In the genomic region with DNA sequence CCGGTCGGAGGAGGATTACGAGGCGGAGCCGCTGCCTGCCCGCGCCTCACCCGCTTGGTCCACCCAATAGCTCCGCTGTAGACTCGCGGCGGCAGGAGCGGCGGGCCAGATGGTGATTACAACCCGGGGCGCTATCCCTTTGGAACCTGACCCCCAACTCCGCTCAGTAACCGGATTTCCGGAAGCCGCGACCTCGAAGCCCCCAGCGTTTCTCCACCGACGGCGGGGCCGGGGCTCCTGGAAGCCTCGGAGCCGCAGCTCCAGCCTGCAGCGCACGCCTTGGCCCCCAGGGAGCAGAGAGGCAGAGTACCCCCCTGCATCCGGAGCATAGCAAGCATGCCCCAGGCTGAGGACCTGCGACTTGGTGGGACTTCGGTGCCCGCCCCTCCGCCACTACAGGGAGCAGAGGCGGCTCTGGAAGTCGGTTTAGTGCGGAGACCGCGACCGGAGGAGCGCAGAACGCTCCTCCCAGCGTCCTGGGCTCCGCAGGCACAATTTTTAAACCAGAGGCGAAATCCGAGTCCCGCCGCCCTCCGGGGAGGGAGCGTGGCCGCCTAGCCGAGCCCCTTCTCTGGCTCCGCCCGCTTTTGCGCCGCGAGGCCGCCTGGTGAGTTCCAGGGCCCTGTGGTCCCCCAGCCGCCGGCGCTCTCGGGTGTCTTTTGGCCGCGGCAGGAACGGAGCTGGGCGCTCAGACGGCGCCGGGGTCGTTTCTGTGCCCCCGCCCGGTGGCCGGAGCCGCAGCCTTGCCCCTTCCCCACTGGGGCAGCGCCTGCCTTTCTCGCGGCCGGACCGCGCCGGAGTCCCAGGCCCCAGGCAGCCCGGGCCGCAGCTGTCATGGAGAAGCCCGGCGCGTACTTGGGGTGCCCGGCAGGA, we compare ENCODE assay signal across 8 cellular contexts. TPM values are rescaled to one million over a fixed set of nuclear protein-coding genes. Genes with fewer than 3 reads are reported as not detected.
DNase-seq lines count a peak whose midpoint lies in the region; ATAC-seq and TF ChIP-seq lines count a peak whose summit lies in the region.

No MANE protein-coding gene starts in this region.

- H3K4me3 ChIP-seq in AG04450 (ENCODE audit: low read depth, low read length) (peak overlapping the region; percentile 47), HAP-1 (peak overlapping the region; percentile 35), neural cell (ENCODE audit: low read length) (peak overlapping the region; percentile 65)

- H3K4me2 ChIP-seq in neural cell (ENCODE audit: low read length) = no peak overlapping the region

- POLR2A ChIA-PET in AG04450 (lab: Yijun Ruan, JAX) = interaction anchor here (1.9 kb wide), 1 partner anchor 29 kb away, joined by 10 read pairs; the partner anchor contains the start of gene BMS1

- H3K4me1 ChIP-seq in HAP-1 = peaks cover 4% of the 10 kb centered on the region

- H3K27ac ChIP-seq in AG04450 (ENCODE audit: low read depth, low read length) (no peak overlapping the region), neural cell (ENCODE audit: low read length) (no peak overlapping the region)

- TF ChIP-seq RAD21 in neural cell (conservative IDR thresholded peaks at IDR 0.05) = no peak

- CTCF ChIA-PET in AG04450 (lab: Charles Lee) = interaction anchor here (1.8 to 2.4 kb wide), 4 partner anchors 12 to 351 kb away, joined by 5 to 15 read pairs (median 10); partner anchors contain the start of gene BMS1
- CTCF ChIA-PET in activated CD8-positive, alpha-beta memory T cell treated with anti-CD3 and anti-CD28 coated beads, Interleukin-2, amount 10 ng/mL, durations not matched to agents 7 days and 5 days (lab: Charles Lee) = interaction anchor here (1.2 to 3.4 kb wide), 3 partner anchors 10 to 351 kb away, joined by 5 to 9 read pairs (median 9); partner anchors contain the start of gene BMS1

- no peak for TF ChIP-seq EP300 in neural cell (conservative IDR thresholded peaks at IDR 0.05; ENCODE audit: poor library complexity, severe bottlenecking)

- H3K79me2 ChIP-seq in neural cell (replicated peaks; ENCODE audit: insufficient read depth, low read length) = no peaks in the 10 kb centered on the region

- peak overlapping the region; percentile 52 for H3K4me3 Mint-ChIP-seq in activated CD8-positive, alpha-beta memory T cell treated with anti-CD3 and anti-CD28 coated beads, Interleukin-2, amount 10 ng/mL, durations not matched to agents 7 days and 5 days

- H3K9me3 Mint-ChIP-seq in activated CD8-positive, alpha-beta memory T cell treated with anti-CD3 and anti-CD28 coated beads, Interleukin-2, amount 10 ng/mL, durations not matched to agents 7 days and 5 days (ENCODE audit: low read depth) = no peaks in the 10 kb centered on the region

- H3K4me1 Mint-ChIP-seq in activated CD8-positive, alpha-beta memory T cell treated with anti-CD3 and anti-CD28 coated beads, Interleukin-2, amount 10 ng/mL, durations not matched to agents 7 days and 5 days = peaks cover 7% of the 10 kb centered on the region

- peaks cover 57% of the 10 kb centered on the region for H3K27me3 Mint-ChIP-seq in activated CD8-positive, alpha-beta memory T cell treated with anti-CD3 and anti-CD28 coated beads, Interleukin-2, amount 10 ng/mL, durations not matched to agents 7 days and 5 days

- H3K36me3 ChIP-seq in HAP-1 (replicated peaks) = no peaks in the 10 kb centered on the region
- no peaks in the 10 kb centered on the region for H3K36me3 ChIP-seq in neural cell (ENCODE audit: insufficient read depth, low read length)

- H3K9me3 ChIP-seq in AG04450 (ENCODE audit: control insufficient read depth, insufficient read depth, low read length) (peaks cover 12% of the 10 kb centered on the region; the same call in 1 of the 2 replicates), HAP-1 (no peaks in the 10 kb centered on the region), neural cell (ENCODE audit: low read length) (no peaks in the 10 kb centered on the region)

- no peaks in the 10 kb centered on the region for H3F3A ChIP-seq in neural cell (ENCODE audit: insufficient read depth, low read length, poor library complexity, severe bottlenecking)

- no peaks in the 10 kb centered on the region for H3K9me2 ChIP-seq in neural cell (ENCODE audit: insufficient read depth, low read length)

- H3K36me3 Mint-ChIP-seq in activated CD8-positive, alpha-beta memory T cell treated with anti-CD3 and anti-CD28 coated beads, Interleukin-2, amount 10 ng/mL, durations not matched to agents 7 days and 5 days = peaks cover 1% of the 10 kb centered on the region

- TF ChIP-seq CTCF in AG04450 (IDR thresholded peaks at IDR 0.05; ENCODE audit: low read depth, low read length) (0 out of 2 replicates have a peak, but pooled peaks have one; percentile 3), neural cell (IDR thresholded peaks at IDR 0.05; ENCODE audit: poor library complexity, severe bottlenecking) (no peak)

- DNase-seq in AG04450 (ENCODE audit: low read depth, low spot score) = no peak
- DNase-seq in HAP-1 (ENCODE audit: low spot score in 2 of 2) = peak; percentile 10 to 63
- no peak for DNase-seq in activated CD8-positive, alpha-beta memory T cell treated with anti-CD3 and anti-CD28 coated beads, Interleukin-2, amount 10 ng/mL, durations not matched to agents 7 days and 5 days
- peak; percentile 10 for DNase-seq in fibroblast of gingiva (ENCODE audit: low read depth)
- no peak for DNase-seq in NCI-H226
- DNase-seq in NCI-H1694 treated with DMSO at 0.1 percent for 48 hours (lab: John Stamatoyannopoulos, UW) = no peak

- no peaks in the 10 kb centered on the region for H4K20me1 ChIP-seq in neural cell (ENCODE audit: insufficient read depth)

- in situ Hi-C loops in HAP-1 (cut with MboI; ENCODE audit: low sequenced_read_pairs) = no loop called here

- ATAC-seq in activated CD8-positive, alpha-beta memory T cell treated with anti-CD3 and anti-CD28 coated beads, Interleukin-2, amount 10 ng/mL, durations not matched to agents 7 days and 5 days = peak; percentile 67
- no peak for ATAC-seq in GM21717 (IDR thresholded peaks at IDR 0.05; ENCODE audit: unreplicated experiment)

- no peak overlapping the region for H3K27ac Mint-ChIP-seq in activated CD8-positive, alpha-beta memory T cell treated with anti-CD3 and anti-CD28 coated beads, Interleukin-2, amount 10 ng/mL, durations not matched to agents 7 days and 5 days

- no peak overlapping the region for H2AFZ ChIP-seq in neural cell (ENCODE audit: low read depth, low read length)

- H3K27me3 ChIP-seq in AG04450 (ENCODE audit: control insufficient read depth, insufficient read depth, low read length) (peaks cover 37% of the 10 kb centered on the region), HAP-1 (ENCODE audit: low read depth) (no peaks in the 10 kb centered on the region), neural cell (ENCODE audit: insufficient read depth, low read depth, low read length) (peaks cover 54% of the 10 kb centered on the region)

- peak overlapping the region; percentile 14 for H3K9ac ChIP-seq in neural cell (ENCODE audit: low read length)

TF ChIP-seq in neural cell, 6 proteins besides CTCF, POLR2A, EP300 and RAD21:
- TF ChIP-seq REST (IDR thresholded peaks at IDR 0.05; ENCODE audit: borderline replicate concordance) = no peak
- TF ChIP-seq EZH2 (IDR thresholded peaks at IDR 0.05; ENCODE audit: borderline replicate concordance, insufficient read depth, low read length, poor library complexity, severe bottlenecking) = peak; percentile 63
TF ChIP-seq in neural cell: peak in this region for 1.

RNA-seq across cellular contexts. Expression of gene BMS1, which starts 28.2 kb away (rescaled TPM):
- polyA plus RNA-seq in AG04450 (2011; rRNA removed) = 7.4 and 8.8 TPM in 2 replicates
- 8.9 and 10.3 TPM in 2 replicates for polyA minus RNA-seq in AG04450 (2011; rRNA and poly(A)+ RNA removed)
- total RNA-seq in activated CD8-positive, alpha-beta memory T cell treated with anti-CD3 and anti-CD28 coated beads, Interleukin-2, amount 10 ng/mL, durations not matched to agents 7 days and 5 days = 10 to 100 TPM; 17.4 to 24.0 TPM
- polyA plus RNA-seq in neural cell = 7.7 and 8.5 TPM in 2 replicates
- polyA minus RNA-seq in neural cell = 17.3 and 19.1 TPM in 2 replicates

Comparison
In these comparisons a context has a peak if more than half of its experiments do, and no peak if none do; other contexts are left out.
1. DNase-seq: peak in HAP-1 (2 of 2) and fibroblast of gingiva (single experiment); none in AG04450 (single experiment), activated CD8-positive, alpha-beta memory T cell treated with anti-CD3 and anti-CD28 coated beads, Interleukin-2, amount 10 ng/mL, durations not matched to agents 7 days and 5 days (single experiment), NCI-H226 (single experiment) and NCI-H1694 treated with DMSO at 0.1 percent for 48 hours (single experiment).
2. Peak in every context shown above with its lines, with median percentiles within 50 percentile points of each other: H3K4me3 ChIP-seq.